In the genomic region with DNA sequence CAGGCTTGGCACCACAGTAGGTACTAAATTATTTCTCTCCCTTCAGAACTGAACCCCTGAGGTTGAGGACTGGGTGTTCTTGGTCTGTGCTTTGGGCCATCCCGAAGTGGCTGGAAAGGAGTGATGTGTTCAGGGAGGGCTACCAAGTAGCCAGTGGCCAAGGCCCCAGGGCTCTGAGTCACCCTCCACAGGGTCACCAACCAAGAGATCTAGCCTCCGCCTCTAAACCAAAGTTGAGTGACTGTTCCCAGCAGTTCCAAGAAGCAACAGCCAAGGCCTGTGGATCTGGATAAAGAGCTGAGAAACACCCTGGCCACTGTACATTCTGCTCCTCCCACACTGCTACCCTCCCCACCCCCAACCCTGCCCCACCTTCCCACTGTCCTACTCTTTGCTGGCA, we compare ENCODE assay signal across 1 cellular context.
TF ChIP-seq lines count a peak whose summit lies in the region.

No MANE protein-coding gene starts in this region.

TF ChIP-seq in K562, 482 proteins besides CTCF, POLR2A, EP300 and RAD21:
- TF ChIP-seq, protein P1, sequence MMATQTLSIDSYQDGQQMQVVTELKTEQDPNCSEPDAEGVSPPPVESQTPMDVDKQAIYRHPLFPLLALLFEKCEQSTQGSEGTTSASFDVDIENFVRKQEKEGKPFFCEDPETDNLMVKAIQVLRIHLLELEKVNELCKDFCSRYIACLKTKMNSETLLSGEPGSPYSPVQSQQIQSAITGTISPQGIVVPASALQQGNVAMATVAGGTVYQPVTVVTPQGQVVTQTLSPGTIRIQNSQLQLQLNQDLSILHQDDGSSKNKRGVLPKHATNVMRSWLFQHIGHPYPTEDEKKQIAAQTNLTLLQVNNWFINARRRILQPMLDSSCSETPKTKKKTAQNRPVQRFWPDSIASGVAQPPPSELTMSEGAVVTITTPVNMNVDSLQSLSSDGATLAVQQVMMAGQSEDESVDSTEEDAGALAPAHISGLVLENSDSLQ (IDR thresholded peaks at IDR 0.05): peak; percentile 45
- no peak for TF ChIP-seq HMG20B (CRISPR knock-in tag; IDR thresholded peaks at IDR 0.05)
- TF ChIP-seq GATAD2A (IDR thresholded peaks at IDR 0.05): no peak
- TF ChIP-seq, protein P2, sequence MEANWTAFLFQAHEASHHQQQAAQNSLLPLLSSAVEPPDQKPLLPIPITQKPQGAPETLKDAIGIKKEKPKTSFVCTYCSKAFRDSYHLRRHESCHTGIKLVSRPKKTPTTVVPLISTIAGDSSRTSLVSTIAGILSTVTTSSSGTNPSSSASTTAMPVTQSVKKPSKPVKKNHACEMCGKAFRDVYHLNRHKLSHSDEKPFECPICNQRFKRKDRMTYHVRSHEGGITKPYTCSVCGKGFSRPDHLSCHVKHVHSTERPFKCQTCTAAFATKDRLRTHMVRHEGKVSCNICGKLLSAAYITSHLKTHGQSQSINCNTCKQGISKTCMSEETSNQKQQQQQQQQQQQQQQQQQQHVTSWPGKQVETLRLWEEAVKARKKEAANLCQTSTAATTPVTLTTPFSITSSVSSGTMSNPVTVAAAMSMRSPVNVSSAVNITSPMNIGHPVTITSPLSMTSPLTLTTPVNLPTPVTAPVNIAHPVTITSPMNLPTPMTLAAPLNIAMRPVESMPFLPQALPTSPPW (CRISPR knock-in tag; IDR thresholded peaks at IDR 0.05): peak; percentile 20; the same call in 1 of the 2 replicates
- peak; percentile 89 for TF ChIP-seq FOSL1 (tag; conservative IDR thresholded peaks at IDR 0.05)
- TF ChIP-seq ZNF274 (IDR thresholded peaks at IDR 0.05; ENCODE audit: borderline replicate concordance, low read depth, low read length): no peak
- peak; percentile 62 for TF ChIP-seq JUND (IDR thresholded peaks at IDR 0.05; ENCODE audit: borderline replicate concordance, low read depth, low read length)
- TF ChIP-seq JUND (tag; IDR thresholded peaks at IDR 0.05; ENCODE audit: borderline replicate concordance, low read depth, low read length): peak; percentile 51; the same call in 1 of the 3 replicates
